Comparison of ENCODE assay signal across 1 cellular context in the genomic region with DNA sequence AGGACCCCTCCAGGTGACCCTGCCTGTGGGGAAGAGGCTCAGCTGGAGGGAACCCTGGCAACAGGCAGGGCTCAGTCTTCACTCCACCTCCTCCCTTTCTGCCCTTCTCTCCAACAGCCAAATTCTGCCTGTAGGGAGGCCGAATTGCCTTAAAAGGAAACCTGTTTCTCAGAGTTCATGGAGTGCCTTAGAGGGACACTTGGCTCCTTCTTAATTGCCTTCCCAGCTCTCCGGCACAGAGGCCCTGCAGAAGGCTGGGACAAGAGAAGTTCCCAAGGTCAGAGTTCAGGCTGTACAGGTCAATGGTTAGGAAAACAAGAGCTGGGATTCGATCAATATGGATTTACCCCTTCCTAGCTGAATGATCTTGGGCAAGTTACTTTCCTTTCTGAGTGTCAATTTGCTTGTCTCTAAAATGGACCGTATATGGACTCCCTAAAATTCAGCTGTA.
TF ChIP-seq lines count a peak whose summit lies in the region.

No MANE protein-coding gene starts in this region.

TF ChIP-seq in HepG2, 621 proteins besides CTCF, POLR2A, EP300 and RAD21 (continued from another document):
- TF ChIP-seq, protein P1, sequence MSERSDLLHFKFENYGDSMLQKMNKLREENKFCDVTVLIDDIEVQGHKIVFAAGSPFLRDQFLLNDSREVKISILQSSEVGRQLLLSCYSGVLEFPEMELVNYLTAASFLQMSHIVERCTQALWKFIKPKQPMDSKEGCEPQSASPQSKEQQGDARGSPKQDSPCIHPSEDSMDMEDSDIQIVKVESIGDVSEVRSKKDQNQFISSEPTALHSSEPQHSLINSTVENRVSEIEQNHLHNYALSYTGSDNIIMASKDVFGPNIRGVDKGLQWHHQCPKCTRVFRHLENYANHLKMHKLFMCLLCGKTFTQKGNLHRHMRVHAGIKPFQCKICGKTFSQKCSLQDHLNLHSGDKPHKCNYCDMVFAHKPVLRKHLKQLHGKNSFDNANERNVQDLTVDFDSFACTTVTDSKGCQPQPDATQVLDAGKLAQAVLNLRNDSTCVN (CRISPR knock-in tag; IDR thresholded peaks at IDR 0.05; ENCODE audit: borderline replicate concordance), result no peak
- TF ChIP-seq ZNF292 (CRISPR knock-in tag; IDR thresholded peaks at IDR 0.05; ENCODE audit: borderline replicate concordance, low read depth), result no peak
